In genomic region chr7:41711283-41712064, GRCh38 we compare ENCODE assay signal across 10 cellular contexts. TPM values are rescaled to one million over a fixed set of nuclear protein-coding genes. Genes with fewer than 3 reads are reported as not detected.
DNase-seq lines count a peak whose midpoint lies in the region; ATAC-seq and TF ChIP-seq lines count a peak whose summit lies in the region.
"Had no signal": no experiment of that assay in that cellular context is flagged by ENCODE, and none has a peak within 500 bp of the region (broad histone marks: within the 10 kb centered on the region; RNA-seq: fewer than 3 reads in every experiment).

No MANE protein-coding gene starts in this region.

- H3K4ac ChIP-seq in trophoblast cell (ENCODE audit: low read depth, low read length), result no peak overlapping the region

- H2BK120ac ChIP-seq in trophoblast cell (ENCODE audit: insufficient read depth, low read length, poor library complexity), result no peak overlapping the region

- no peak overlapping the region for H3K14ac ChIP-seq in trophoblast cell (ENCODE audit: low read length)

- H3K4me3 ChIP-seq in esophagus muscularis mucosa (no peak overlapping the region), trophoblast cell (ENCODE audit: low read depth, low read length) (no peak overlapping the region)

- no peak overlapping the region for H4K8ac ChIP-seq in trophoblast cell (ENCODE audit: low read depth, low read length)

- H3K9ac ChIP-seq in trophoblast cell (ENCODE audit: low read length), result no peak overlapping the region

- H2AFZ ChIP-seq in trophoblast cell (ENCODE audit: insufficient read depth, low read length, poor library complexity), result no peak overlapping the region

- no peak overlapping the region for H2AK5ac ChIP-seq in trophoblast cell (ENCODE audit: low read length)

- intact Hi-C loops in esophagus muscularis mucosa (cut with DNase I), result no loop called here

- H3K79me2 ChIP-seq in trophoblast cell (ENCODE audit: control insufficient read depth, insufficient read depth, low read length, poor library complexity), result no peaks in the 10 kb centered on the region

- H3K9me3 ChIP-seq in esophagus muscularis mucosa, result no peaks in the 10 kb centered on the region
- no peaks in the 10 kb centered on the region for H3K9me3 ChIP-seq in trophoblast cell (ENCODE audit: insufficient read depth, low read depth, low read length)

- no peak overlapping the region for H3K23ac ChIP-seq in trophoblast cell (ENCODE audit: low read length)

- TF ChIP-seq CTCF in esophagus muscularis mucosa (IDR thresholded peaks at IDR 0.05), result peak in 2 of 3 experiments; percentile 18 to 25

- no peak overlapping the region for H2BK5ac ChIP-seq in trophoblast cell (ENCODE audit: low read depth, low read length, poor library complexity)

- no peak for TF ChIP-seq EP300 in esophagus muscularis mucosa (IDR thresholded peaks at IDR 0.05)

- H3K27me3 ChIP-seq in esophagus muscularis mucosa (no peaks in the 10 kb centered on the region), trophoblast cell (ENCODE audit: insufficient read depth, low read length) (no peaks in the 10 kb centered on the region)

- H3K4me1 ChIP-seq in esophagus muscularis mucosa (peaks cover 0 to 8% (median 7%) of the 10 kb centered on the region in 4 donors), trophoblast cell (ENCODE audit: control insufficient read depth in 1 of 2, insufficient read depth in 2 of 2, low read length in 2 of 2) (no peaks in the 10 kb centered on the region)

- H3K79me1 ChIP-seq in trophoblast cell (ENCODE audit: low read length), result peaks cover 2% of the 10 kb centered on the region

- H2BK12ac ChIP-seq in trophoblast cell (ENCODE audit: low read length), result peak overlapping the region; percentile 66

- H3K4me2 ChIP-seq in trophoblast cell (ENCODE audit: low read length), result peak overlapping the region; percentile 34

- no peak for ATAC-seq in GM19351 (IDR thresholded peaks at IDR 0.05; ENCODE audit: unreplicated experiment)
- ATAC-seq: activated CD8-positive, alpha-beta T cell treated with anti-CD3 and anti-CD28 coated beads for 36 hours had no signal

- DNase-seq in NCI-H748 (lab: John Stamatoyannopoulos, UW; ENCODE audit: unreplicated experiment) (peak; percentile 3), NCI-H748 treated with DMSO at 0.1 percent for 48 hours (lab: John Stamatoyannopoulos, UW) (no peak), NCI-H2171 (lab: John Stamatoyannopoulos, UW) (peak; percentile 4), esophagus muscularis mucosa (ENCODE audit: extremely low spot score) (peak; percentile 68), trophoblast cell (peak; percentile 44 to 67), AG08395 (ENCODE audit: low spot score) (no peak)
- no peak for DNase-seq in stimulated activated CD4-positive, alpha-beta T cell treated with anti-CD3 and anti-CD28 coated beads, Interleukin-2, amount 100 ng/mL, for 24 hours
- DNase-seq: activated CD8-positive, alpha-beta T cell treated with anti-CD3 and anti-CD28 coated beads for 36 hours; C1 segment of cervical spinal cord had no signal

- no peak overlapping the region for H4K91ac ChIP-seq in trophoblast cell (ENCODE audit: low read depth, low read length)

- H4K12ac ChIP-seq in trophoblast cell (ENCODE audit: low read depth, low read length), result no peak overlapping the region

- H3K27ac ChIP-seq in esophagus muscularis mucosa (replicated peaks in 1 of 4) (no peak overlapping the region), trophoblast cell (ENCODE audit: low read depth, low read length) (no peak overlapping the region)

- WGBS in esophagus muscularis mucosa, result 64% methylated on average over 10 of the region's 10 CpGs
- no CpG with 5 or more reads among the region's 10 CpGs for WGBS in trophoblast cell (ENCODE audit: extremely low coverage, insufficient coverage, insufficient read length)

- H3K18ac ChIP-seq in trophoblast cell (ENCODE audit: low read length), result no peak overlapping the region

- TF ChIP-seq POLR2A in esophagus muscularis mucosa (IDR thresholded peaks at IDR 0.05; ENCODE audit: low read depth), result no peak

- H3K36me3 ChIP-seq in esophagus muscularis mucosa (no peaks in the 10 kb centered on the region), trophoblast cell (ENCODE audit: control insufficient read depth in 1 of 2, insufficient read depth in 2 of 2, low read length in 2 of 2) (no peaks in the 10 kb centered on the region)

RNA-seq across cellular contexts. Expression of gene INHBA, which starts 8.6 kb away (rescaled TPM):
- 10 to 100 TPM; 19.2 to 38.6 (median 32.9) TPM for total RNA-seq in esophagus muscularis mucosa
- 33.1 and 34.2 TPM in 2 replicates for polyA plus RNA-seq in trophoblast cell (2013)
- total RNA-seq: activated CD8-positive, alpha-beta T cell treated with anti-CD3 and anti-CD28 coated beads for 36 hours had no signal

Comparison
In these comparisons a context has a peak if more than half of its experiments do, and no peak if none do; other contexts are left out.
1. DNase-seq: peak in NCI-H748 (single experiment), NCI-H2171 (single experiment), esophagus muscularis mucosa (single experiment) and trophoblast cell (2 of 2); none in NCI-H748 treated with DMSO at 0.1 percent for 48 hours (single experiment), AG08395 (single experiment) and stimulated activated CD4-positive, alpha-beta T cell treated with anti-CD3 and anti-CD28 coated beads, Interleukin-2, amount 100 ng/mL, for 24 hours (0 of 2).